Comparison of ENCODE assay signal across 35 cellular contexts in genomic region chr22:20282901-20283673, GRCh38.
"Had no signal": no experiment of that assay in that cellular context is flagged by ENCODE, and none has a peak within 500 bp of the region (broad histone marks: within the 10 kb centered on the region; RNA-seq: fewer than 3 reads in every experiment).

No MANE protein-coding gene starts in this region.

- H3K36me3 ChIP-seq: cardiac muscle cell, Peyer's patch, SJSA1, WERI-Rb-1 had no signal

- H3K27ac ChIP-seq: cardiac muscle cell, Peyer's patch, SJSA1, WERI-Rb-1 had no signal

- H3K4me1 ChIP-seq: Peyer's patch, SJSA1 had no signal

- ATAC-seq: activated CD8-positive, alpha-beta memory T cell treated with anti-CD3 and anti-CD28 coated beads, Interleukin-2, amount 10 ng/mL, durations not matched to agents 7 days and 5 days; activated T-helper 17 cell treated with anti-CD3 and anti-CD28 coated beads, Interleukin-2, amount 50 U/mL, for 72 hours; PC-3; SK-N-SH treated with all-trans-retinoic acid at 6 μM for 48 hours; T-cell had no signal

- H3K4me3 ChIP-seq: cardiac muscle cell, Peyer's patch, SJSA1 had no signal

- H3K9me3 ChIP-seq: Peyer's patch, SJSA1 had no signal

- DNase-seq: activated CD4-positive, alpha-beta memory T cell treated with anti-CD3 and anti-CD28 coated beads, Interleukin-2, amount 10 ng/mL, durations not matched to agents 7 days and 5 days; activated CD4-positive, alpha-beta T cell treated with anti-CD3 and anti-CD28 coated beads for 1 hour; activated CD4-positive, alpha-beta T cell treated with anti-CD3 and anti-CD28 coated beads for 48 hours; activated CD4-positive, CD25-positive, alpha-beta regulatory T cell; activated CD8-positive, alpha-beta memory T cell treated with anti-CD3 and anti-CD28 coated beads for 24 hours; activated CD8-positive, alpha-beta memory T cell treated with anti-CD3 and anti-CD28 coated beads, Interleukin-2, amount 10 ng/mL, durations not matched to agents 7 days and 5 days; activated CD8-positive, alpha-beta memory T cell treated with anti-CD3 and anti-CD28 coated beads, Interleukin-2, amount 50 U/mL, for 48 hours; activated effector memory CD4-positive, alpha-beta T cell treated with anti-CD3 and anti-CD28 coated beads, Interleukin-2, amount 50 U/mL, for 16 hours; activated naive CD4-positive, alpha-beta T cell; activated naive CD4-positive, alpha-beta T cell treated with anti-CD3 and anti-CD28 coated beads, Interleukin-2, amount 50 U/mL, for 16 hours; activated naive CD8-positive, alpha-beta T cell treated with anti-CD3 and anti-CD28 coated beads for 36 hours; activated T-cell treated with anti-CD3 and anti-CD28 coated beads, Interleukin-2, amount 50 U/mL, for 48 hours; amniotic stem cell; aorta; NCI-H1105; NCI-H1417 treated with DMSO at 0.1 percent for 48 hours; NCI-H1694 treated with DMSO at 0.1 percent for 48 hours; NCI-H2029; NCI-H345; NCI-H510A; NCI-H526; NCI-H82; NK-92 treated with Interleukin-12 subunit alpha and Interleukin-12 subunit beta, amount 100 ng/mL, for 24 hours; PC-3; Peyer's patch; RPMI8226; SHP77 treated with DMSO at 0.1 percent for 48 hours; T-cell; T-helper 2 cell; T-helper 9 cell; WERI-Rb-1 had no signal

- H3K27me3 ChIP-seq: cardiac muscle cell, Peyer's patch, SJSA1 had no signal
